In the genomic region with DNA sequence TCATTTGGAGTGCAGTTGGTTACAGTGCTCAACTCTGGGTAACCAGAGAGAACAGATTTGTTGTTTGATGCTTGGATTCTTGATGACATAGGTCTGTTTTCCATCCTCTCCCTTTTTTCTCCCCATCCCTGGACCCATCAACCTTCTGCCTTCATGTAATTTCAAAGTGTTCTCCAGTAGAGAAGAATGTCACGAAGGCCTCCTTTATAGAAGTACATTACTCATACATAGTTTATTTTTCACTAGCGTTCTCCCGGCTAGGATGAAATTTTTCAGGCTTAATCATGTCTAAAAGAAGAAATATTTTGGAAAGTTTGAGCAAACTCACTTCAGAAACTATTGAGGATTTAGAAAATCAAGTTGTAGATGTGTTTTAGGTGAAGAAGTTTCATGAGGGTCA, we compare ENCODE assay signal across 17 cellular contexts. TPM values are rescaled to one million over a fixed set of nuclear protein-coding genes. Genes with fewer than 3 reads are reported as not detected.
DNase-seq lines count a peak whose midpoint lies in the region; ATAC-seq and TF ChIP-seq lines count a peak whose summit lies in the region.
"Had no signal": no experiment of that assay in that cellular context is flagged by ENCODE, and none has a peak within 500 bp of the region (broad histone marks: within the 10 kb centered on the region; RNA-seq: fewer than 3 reads in every experiment).

No MANE protein-coding gene starts in this region.

- H3K27me3 ChIP-seq in CD4-positive, alpha-beta T cell (ENCODE audit: control insufficient read depth, insufficient read depth, low read length), result no peaks in the 10 kb centered on the region

- no peak overlapping the region for H3K27ac Mint-ChIP-seq in CD4-positive, alpha-beta T cell
- H3K27ac Mint-ChIP-seq in activated CD8-positive, alpha-beta T cell treated with anti-CD3 and anti-CD28 coated beads, Interleukin-2, amount 10 ng/mL, durations not matched to agents 7 days and 5 days, result no peak overlapping the region
- H3K27ac Mint-ChIP-seq: activated T-helper 1 cell treated with anti-CD3 and anti-CD28 coated beads, Interleukin-12 subunit alpha, Interleukin-12 subunit beta, Interleukin-2, Interleukin-4 antibody, amounts not matched to agents 30 ng/mL and 10 ng/mL and 1 ng/mL, durations not matched to agents 14 hours and 24 hours and 36 hours; brain; effector memory CD8-positive, alpha-beta T cell; stimulated activated naive CD8-positive, alpha-beta T cell treated with anti-CD3 and anti-CD28 coated beads, Interleukin-15, Interleukin-2, amounts not matched to agents 100 ng/mL and 50 ng/mL, for 24 hours; T-helper 1 cell treated with Interleukin-12 subunit alpha and Interleukin-12 subunit beta and Interleukin-4 antibody, amounts not matched to agents 30 μg/mL and 1 μg/mL, for 36 hours had no signal

- H3K36me3 Mint-ChIP-seq in CD4-positive, alpha-beta T cell (ENCODE audit: low read depth), result no peaks in the 10 kb centered on the region
- no peaks in the 10 kb centered on the region for H3K36me3 Mint-ChIP-seq in activated CD8-positive, alpha-beta T cell treated with anti-CD3 and anti-CD28 coated beads, Interleukin-2, amount 10 ng/mL, durations not matched to agents 7 days and 5 days (ENCODE audit: low read depth)
- H3K36me3 Mint-ChIP-seq: brain had no signal

- intact Hi-C loops in CD4-positive, alpha-beta T cell (cut with DNase I, micrococcal nuclease), result no loop called here

- no peak for TF ChIP-seq CTCF in CD4-positive, alpha-beta T cell (IDR thresholded peaks at IDR 0.05)

- H3K9me3 ChIP-seq in CD4-positive, alpha-beta T cell (ENCODE audit: control insufficient read depth, low read length), result no peaks in the 10 kb centered on the region

- H3K27ac ChIP-seq in CD4-positive, alpha-beta T cell (ENCODE audit: low read depth, low read length), result no peak overlapping the region
- H3K27ac ChIP-seq: PC-9 had no signal

- H3K4me3 Mint-ChIP-seq in CD4-positive, alpha-beta T cell, result no peak overlapping the region
- no peak overlapping the region for H3K4me3 Mint-ChIP-seq in activated CD8-positive, alpha-beta T cell treated with anti-CD3 and anti-CD28 coated beads, Interleukin-2, amount 10 ng/mL, durations not matched to agents 7 days and 5 days
- H3K4me3 Mint-ChIP-seq: activated T-helper 1 cell treated with anti-CD3 and anti-CD28 coated beads, Interleukin-12 subunit alpha, Interleukin-12 subunit beta, Interleukin-2, Interleukin-4 antibody, amounts not matched to agents 30 ng/mL and 10 ng/mL and 1 ng/mL, durations not matched to agents 14 hours and 24 hours and 36 hours; brain; effector memory CD8-positive, alpha-beta T cell; stimulated activated naive CD8-positive, alpha-beta T cell treated with anti-CD3 and anti-CD28 coated beads, Interleukin-15, Interleukin-2, amounts not matched to agents 100 ng/mL and 50 ng/mL, for 24 hours; T-helper 1 cell treated with Interleukin-12 subunit alpha and Interleukin-12 subunit beta and Interleukin-4 antibody, amounts not matched to agents 30 μg/mL and 1 μg/mL, for 36 hours had no signal

- CTCF ChIA-PET in CD4-positive, alpha-beta T cell (lab: Charles Lee), result no interaction called here
- CTCF ChIA-PET in activated CD8-positive, alpha-beta T cell treated with anti-CD3 and anti-CD28 coated beads, Interleukin-2, amount 10 ng/mL, durations not matched to agents 7 days and 5 days (lab: Charles Lee), result no interaction called here

- no peaks in the 10 kb centered on the region for H3K9me3 Mint-ChIP-seq in CD4-positive, alpha-beta T cell
- H3K9me3 Mint-ChIP-seq in activated CD8-positive, alpha-beta T cell treated with anti-CD3 and anti-CD28 coated beads, Interleukin-2, amount 10 ng/mL, durations not matched to agents 7 days and 5 days (ENCODE audit: insufficient read depth), result no peaks in the 10 kb centered on the region
- H3K9me3 Mint-ChIP-seq: activated T-helper 1 cell treated with anti-CD3 and anti-CD28 coated beads, Interleukin-12 subunit alpha, Interleukin-12 subunit beta, Interleukin-2, Interleukin-4 antibody, amounts not matched to agents 30 ng/mL and 10 ng/mL and 1 ng/mL, durations not matched to agents 14 hours and 24 hours and 36 hours; effector memory CD8-positive, alpha-beta T cell; stimulated activated naive CD8-positive, alpha-beta T cell treated with anti-CD3 and anti-CD28 coated beads, Interleukin-15, Interleukin-2, amounts not matched to agents 100 ng/mL and 50 ng/mL, for 24 hours; T-helper 1 cell treated with Interleukin-12 subunit alpha and Interleukin-12 subunit beta and Interleukin-4 antibody, amounts not matched to agents 30 μg/mL and 1 μg/mL, for 36 hours had no signal

- ATAC-seq in HG03025 (IDR thresholded peaks at IDR 0.05; ENCODE audit: low FRiP score, unreplicated experiment), result no peak
- no peak for ATAC-seq in CD4-positive, alpha-beta T cell (ENCODE audit: poor library complexity)
- no peak for ATAC-seq in activated CD8-positive, alpha-beta T cell treated with anti-CD3 and anti-CD28 coated beads, Interleukin-2, amount 10 ng/mL, durations not matched to agents 7 days and 5 days
- ATAC-seq: effector memory CD8-positive, alpha-beta T cell had no signal

- POLR2A ChIA-PET in CD4-positive, alpha-beta T cell (lab: Charles Lee), result no interaction called here
- POLR2A ChIA-PET in activated CD8-positive, alpha-beta T cell treated with anti-CD3 and anti-CD28 coated beads, Interleukin-2, amount 10 ng/mL, durations not matched to agents 7 days and 5 days (lab: Charles Lee), result no interaction called here

- DNase-seq in HS-27A (ENCODE audit: low read depth), result peak; percentile 67
- peak; percentile 62 for DNase-seq in astrocyte of the hippocampus (ENCODE audit: low read depth, low spot score)
- DNase-seq in kidney tubule cell (ENCODE audit: low spot score), result peak; percentile 29
- DNase-seq in NK-92 (lab: John Stamatoyannopoulos, UW; ENCODE audit: unreplicated experiment), result no peak
- no peak for DNase-seq in CD4-positive, alpha-beta T cell
- DNase-seq in activated CD8-positive, alpha-beta T cell treated with anti-CD3 and anti-CD28 coated beads, Interleukin-2, amount 10 ng/mL, durations not matched to agents 7 days and 5 days, result no peak
- DNase-seq: activated CD4-positive, alpha-beta T cell treated with anti-CD3 and anti-CD28 coated beads for 4 hours; effector memory CD8-positive, alpha-beta T cell; left cardiac atrium; NCI-H1417 treated with DMSO at 0.1 percent for 48 hours; NCI-H510A had no signal

- H3K27me3 Mint-ChIP-seq in CD4-positive, alpha-beta T cell, result peaks cover 6% of the 10 kb centered on the region
- H3K27me3 Mint-ChIP-seq in activated CD8-positive, alpha-beta T cell treated with anti-CD3 and anti-CD28 coated beads, Interleukin-2, amount 10 ng/mL, durations not matched to agents 7 days and 5 days (ENCODE audit: low read depth), result peaks cover 13% of the 10 kb centered on the region
- H3K27me3 Mint-ChIP-seq: brain had no signal

- peaks cover 5% of the 10 kb centered on the region for H3K4me1 Mint-ChIP-seq in CD4-positive, alpha-beta T cell (ENCODE audit: low read depth)
- peaks cover 4% of the 10 kb centered on the region for H3K4me1 Mint-ChIP-seq in activated CD8-positive, alpha-beta T cell treated with anti-CD3 and anti-CD28 coated beads, Interleukin-2, amount 10 ng/mL, durations not matched to agents 7 days and 5 days (ENCODE audit: low read depth)
- H3K4me1 Mint-ChIP-seq: brain had no signal

RNA-seq across cellular contexts. Expression of a gene that starts 20.9 kb away (rescaled TPM):
- total RNA-seq in CD4-positive, alpha-beta T cell, result 10 to 100 TPM; 58.8 to 59.9 TPM
- total RNA-seq in activated CD8-positive, alpha-beta T cell treated with anti-CD3 and anti-CD28 coated beads, Interleukin-2, amount 10 ng/mL, durations not matched to agents 7 days and 5 days, result 10 to 100 TPM; 19.0 to 20.4 TPM

Comparison
In these comparisons a context has a peak if more than half of its experiments do, and no peak if none do; other contexts are left out.
1. DNase-seq: peak in HS-27A (single experiment), astrocyte of the hippocampus (single experiment) and kidney tubule cell (single experiment); none in NK-92 (single experiment), CD4-positive, alpha-beta T cell (0 of 10) and activated CD8-positive, alpha-beta T cell treated with anti-CD3 and anti-CD28 coated beads, Interleukin-2, amount 10 ng/mL, durations not matched to agents 7 days and 5 days (single experiment).